8 cellular contexts compared by ENCODE assay signal in the genomic region with DNA sequence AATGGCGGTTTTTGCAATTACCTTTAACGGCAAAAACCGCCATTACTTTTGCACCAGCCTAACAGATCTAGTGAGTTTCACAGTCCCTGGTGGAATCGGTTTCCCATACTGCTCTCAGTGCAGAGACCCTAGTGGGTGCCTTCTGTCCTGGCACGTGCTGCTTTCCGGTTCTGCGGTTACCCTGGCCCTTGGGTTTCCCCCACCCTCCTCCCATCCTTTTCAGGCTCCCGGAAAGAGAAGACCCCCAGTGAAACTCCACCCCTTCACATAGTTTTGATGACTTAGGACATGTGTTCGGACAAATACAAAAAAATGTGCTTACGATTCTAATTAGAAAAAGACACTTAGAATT. TPM values are rescaled to one million over a fixed set of nuclear protein-coding genes. Genes with fewer than 3 reads are reported as not detected.
DNase-seq lines count a peak whose midpoint lies in the region; ATAC-seq and TF ChIP-seq lines count a peak whose summit lies in the region.

No MANE protein-coding gene starts in this region.

- H3K36me3 ChIP-seq in body of pancreas (replicated peaks in 1 of 2; ENCODE audit: insufficient read depth in 1 of 2, low read depth in 2 of 2), result no peaks in the 10 kb centered on the region
- no peaks in the 10 kb centered on the region for H3K36me3 ChIP-seq in right lobe of liver

- peak overlapping the region; percentile 68 to 94 (median 82) for H3K27ac ChIP-seq in body of pancreas
- H3K27ac ChIP-seq in right lobe of liver, result peak overlapping the region; percentile 75 to 80 (median 75)

- H3K9me3 ChIP-seq in body of pancreas, result no peaks in the 10 kb centered on the region
- no peaks in the 10 kb centered on the region for H3K9me3 ChIP-seq in right lobe of liver

- H3K27ac Mint-ChIP-seq in T-cell, result peak overlapping the region; percentile 98 to 99

- H3K4me1 Mint-ChIP-seq in T-cell, result peaks cover 2 to 26% (median 14%) of the 10 kb centered on the region in 3 donors

- H3K27me3 ChIP-seq in body of pancreas, result no peaks in the 10 kb centered on the region
- H3K27me3 ChIP-seq in right lobe of liver, result no peaks in the 10 kb centered on the region

- intact Hi-C loops in body of pancreas (cut with DNase I) (no loop called here), right lobe of liver (cut with DNase I) (no loop called here)

- TF ChIP-seq POLR2A in body of pancreas (IDR thresholded peaks at IDR 0.05) (no peak), right lobe of liver (IDR thresholded peaks at IDR 0.05) (no peak)

- peaks cover 0 to 6% of the 10 kb centered on the region in 2 donors for H3K27me3 Mint-ChIP-seq in T-cell

- H3K36me3 Mint-ChIP-seq in T-cell, result peaks cover 10% of the 10 kb centered on the region

- peaks cover 37% of the 10 kb centered on the region for H3K4me1 ChIP-seq in body of pancreas
- H3K4me1 ChIP-seq in right lobe of liver, result peaks cover 0 to 13% (median 0%) of the 10 kb centered on the region in 4 donors

- ATAC-seq in HG02973 (IDR thresholded peaks at IDR 0.05; ENCODE audit: unreplicated experiment), result peak; percentile 34
- ATAC-seq in T-cell (replicated peaks in 1 of 4), result peak; percentile 18 to 62 (median 30)
- ATAC-seq in body of pancreas, result peak; percentile 33
- ATAC-seq in right lobe of liver, result peak; percentile 8 to 31 (median 22)

- CTCF ChIA-PET in T-cell (lab: Charles Lee), result interaction anchor here (0.7 to 2.0 kb wide), 9 partner anchors 17 to 1048 kb away, joined by 3 to 6 read pairs (median 4); partner anchors contain the start of genes FOXO4 (in 1 of the 2), IGBP1 (in 1 of the 2), IL2RG (in 1 of the 2) and MED12 (in 1 of the 2)

- peak overlapping the region; percentile 88 to 92 (median 89) for H3K4me3 Mint-ChIP-seq in T-cell

- peak; percentile 46 for DNase-seq in NCI-H1105 (lab: John Stamatoyannopoulos, UW)
- no peak for DNase-seq in NCI-H1105 treated with DMSO at 0.1 percent for 48 hours (lab: John Stamatoyannopoulos, UW)
- peak in 31 of 34 experiments; percentile 11 to 57 (median 25) for DNase-seq in T-cell
- DNase-seq in body of pancreas, result peak; percentile 35 to 47 (median 36)
- DNase-seq in right lobe of liver, result no peak
- DNase-seq in stimulated activated CD8-positive, alpha-beta memory T cell treated with anti-CD3 and anti-CD28 coated beads, Interleukin-2, amount 100 ng/mL, for 48 hours (ENCODE audit: low read depth in 2 of 2), result peak; percentile 17 to 29
- DNase-seq in DMS153 (lab: John Stamatoyannopoulos, UW), result no peak

- no peak overlapping the region for H3K4me3 ChIP-seq in body of pancreas
- H3K4me3 ChIP-seq in right lobe of liver, result peak overlapping the region; percentile 25 to 51 (median 45)

- POLR2A ChIA-PET in T-cell (lab: Charles Lee), result interaction anchor here (0.5 to 1.6 kb wide), 5 partner anchors 63 to 215 kb away, joined by 3 to 10 read pairs (median 5); partner anchors contain the start of genes MED12 (in 1 of the 2) and NONO (in 1 of the 2)

- TF ChIP-seq CTCF in body of pancreas (IDR thresholded peaks at IDR 0.05) (no peak), right lobe of liver (IDR thresholded peaks at IDR 0.05) (no peak)

- 2 to 3% methylated on average over 5 to 10 of the region's 10 CpGs for WGBS in body of pancreas, 2 donors
- 15% methylated on average over 6 of the region's 10 CpGs for WGBS in right lobe of liver (ENCODE audit: insufficient coverage, low coverage, low lambda C conversion rate, missing lambda C conversion rate)

- H3K9me3 Mint-ChIP-seq in T-cell, result no peaks in the 10 kb centered on the region

RNA-seq across cellular contexts. Expression of gene NLGN3, which starts 36.9 kb away (rescaled TPM):
- 1 to 10 TPM; 2.9 to 3.7 (median 3.2) TPM for total RNA-seq in T-cell
- total RNA-seq in body of pancreas, result 1 to 10 TPM in 1 of 2 donors, not detected in 1; 1.0 TPM
- under 1 TPM in 5 of 6 experiments, not detected in 1; 0.12 to 0.25 (median 0.14) TPM for total RNA-seq in right lobe of liver

RNA-seq across cellular contexts. Expression of gene GJB1, which starts 41.5 kb away (rescaled TPM):
- total RNA-seq in T-cell, result under 1 TPM in 2 of 5 donors, not detected in 3; 0.23 TPM
- 10 to 100 TPM; 24.7 to 31.4 TPM for total RNA-seq in body of pancreas
- 100 to 1,000 TPM; 120 to 329 (median 205) TPM for total RNA-seq in right lobe of liver

Comparison
In these comparisons a context has a peak if more than half of its experiments do, and no peak if none do; other contexts are left out.
1. DNase-seq: peak in NCI-H1105 (single experiment), T-cell (31 of 34), body of pancreas (4 of 4) and stimulated activated CD8-positive, alpha-beta memory T cell treated with anti-CD3 and anti-CD28 coated beads, Interleukin-2, amount 100 ng/mL, for 48 hours (2 of 2); none in NCI-H1105 treated with DMSO at 0.1 percent for 48 hours (single experiment), right lobe of liver (0 of 3) and DMS153 (single experiment).
2. H3K4me3 ChIP-seq: peak in right lobe of liver (3 of 3); none in body of pancreas (0 of 2).
3. RNA of gene GJB1, which starts 41.5 kb away (total RNA-seq): 120 to 329 TPM in right lobe of liver and 24.7 to 31.4 TPM in body of pancreas; 0.23 TPM in T-cell; every median in the first group is over 10 times any median in the second.
4. Peak in every context shown above with its lines, with median percentiles within 50 percentile points of each other: ATAC-seq.